Comparison of ENCODE assay signal across 24 cellular contexts in the genomic region with DNA sequence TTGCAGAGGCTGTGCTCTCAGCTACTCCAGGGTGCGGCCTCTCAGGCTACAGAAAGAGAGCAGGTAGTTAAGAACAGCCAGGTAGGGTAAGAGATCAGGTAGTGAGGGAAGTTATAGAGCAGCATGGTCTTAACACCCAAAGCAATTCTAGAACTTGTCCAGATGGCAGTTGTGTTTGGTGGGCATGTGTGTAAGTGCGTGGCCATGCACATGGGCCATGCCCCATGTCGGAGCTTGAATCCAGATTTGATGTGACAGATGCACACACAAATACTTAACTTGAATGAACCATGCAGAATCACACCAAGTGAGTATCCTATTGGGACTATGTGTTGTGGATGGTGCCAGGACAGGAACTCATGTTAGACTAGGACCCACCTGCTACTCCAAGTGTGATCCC.
DNase-seq lines count a peak whose midpoint lies in the region; FAIRE-seq and TF ChIP-seq lines count a peak whose summit lies in the region.
"Had no signal": no experiment of that assay in that cellular context is flagged by ENCODE, and none has a peak within 500 bp of the region (broad histone marks: within the 10 kb centered on the region; RNA-seq: fewer than 3 reads in every experiment).

No MANE protein-coding gene starts in this region.

- no peak for TF ChIP-seq POLR2A in thyroid gland (IDR thresholded peaks at IDR 0.05)

- DNase-seq in activated CD8-positive, alpha-beta memory T cell treated with anti-CD3 and anti-CD28 coated beads for 24 hours: peak; percentile 11
- no peak for DNase-seq in activated CD8-positive, alpha-beta memory T cell treated with anti-CD3 and anti-CD28 coated beads, Interleukin-2, amount 50 U/mL, for 4 hours
- DNase-seq in osteocyte (ENCODE audit: extremely low spot score, unreplicated experiment): peak; percentile 62
- no peak for DNase-seq in urothelium cell line (ENCODE audit: low spot score)
- no peak for DNase-seq in HEK293T (ENCODE audit: extremely low spot score)
- DNase-seq in thyroid gland: no peak
- DNase-seq in HK-2 (ENCODE audit: unreplicated experiment): no peak
- DNase-seq: AML-193; Caco-2; CD4-positive, alpha-beta T cell; DMS153; DMS79; GDM1; GM23248; HCEC 1CT; HFFc6; IMR-90 had no signal

- POLR2A ChIA-PET in HEK293T (lab: Yijun Ruan, JAX): no interaction called here

- H3K27me3 ChIP-seq in thyroid gland: no peaks in the 10 kb centered on the region

- intact Hi-C loops in thyroid gland (cut with DNase I): no loop called here

- peak; percentile 48 for FAIRE-seq in urothelium cell line (lab: Jason Lieb, UNC)
- FAIRE-seq: A549, D721Med, GM12892, GM18507, HTR-8/SVneo had no signal

- no peak overlapping the region for H3K27ac Mint-ChIP-seq in osteocyte (ENCODE audit: unreplicated experiment)
- H3K27ac Mint-ChIP-seq: CD4-positive, alpha-beta T cell; HFFc6 had no signal

- H3K27ac ChIP-seq in thyroid gland: no peak overlapping the region
- H3K27ac ChIP-seq: 22Rv1, A549, C4-2B, GM23248 had no signal

- H3K4me3 ChIP-seq in thyroid gland (replicated peaks in 1 of 3): no peak overlapping the region
- H3K4me3 ChIP-seq: A549, GM23248 had no signal

- no peaks in the 10 kb centered on the region for H3K4me1 Mint-ChIP-seq in osteocyte (ENCODE audit: unreplicated experiment)

- peaks cover 4% of the 10 kb centered on the region for H3K9me3 Mint-ChIP-seq in osteocyte (ENCODE audit: unreplicated experiment)
- H3K9me3 Mint-ChIP-seq: CD4-positive, alpha-beta T cell had no signal

- H3K27me3 Mint-ChIP-seq in osteocyte (ENCODE audit: unreplicated experiment): no peaks in the 10 kb centered on the region

- no peaks in the 10 kb centered on the region for H3K4me1 ChIP-seq in thyroid gland
- H3K4me1 ChIP-seq: A549, Caco-2 had no signal

- WGBS in thyroid gland, 2 donors: 89 to 97% methylated on average over 3 of the region's 3 CpGs

- no peaks in the 10 kb centered on the region for H3K9me3 ChIP-seq in thyroid gland
- H3K9me3 ChIP-seq: A549, Caco-2 had no signal

- H3K36me3 Mint-ChIP-seq in osteocyte (ENCODE audit: unreplicated experiment): no peaks in the 10 kb centered on the region

- no peak for TF ChIP-seq CTCF in osteocyte (IDR thresholded peaks at IDR 0.05)
- no peak for TF ChIP-seq CTCF in thyroid gland (IDR thresholded peaks at IDR 0.05)

- H3K36me3 ChIP-seq in thyroid gland: no peaks in the 10 kb centered on the region

- H3K4me3 Mint-ChIP-seq in osteocyte (ENCODE audit: unreplicated experiment): no peak overlapping the region
- H3K4me3 Mint-ChIP-seq: CD4-positive, alpha-beta T cell; HFFc6 had no signal

- CTCF ChIA-PET in HEK293T (lab: Yijun Ruan, JAX): no interaction called here

TF ChIP-seq in HEK293T, 16 proteins besides CTCF, POLR2A, EP300 and RAD21:
- TF ChIP-seq HDGF (IDR thresholded peaks at IDR 0.05; ENCODE audit: borderline replicate concordance) (no peak), NFRKB (IDR thresholded peaks at IDR 0.05) (no peak), FOXK2 (IDR thresholded peaks at IDR 0.05) (no peak), LEF1 (IDR thresholded peaks at IDR 0.05; ENCODE audit: borderline replicate concordance) (no peak), TARDBP (IDR thresholded peaks at IDR 0.05) (no peak), L3MBTL2 (conservative IDR thresholded peaks at IDR 0.05) (no peak), CTBP1 (IDR thresholded peaks at IDR 0.05; ENCODE audit: borderline replicate concordance) (no peak), ZNF384 (IDR thresholded peaks at IDR 0.05) (no peak), FOXM1 (IDR thresholded peaks at IDR 0.05; ENCODE audit: borderline replicate concordance) (no peak), ARNT (IDR thresholded peaks at IDR 0.05) (no peak), BHLHE40 (IDR thresholded peaks at IDR 0.05; ENCODE audit: borderline replicate concordance) (no peak), SUZ12 (IDR thresholded peaks at IDR 0.05) (no peak), ELF4 (IDR thresholded peaks at IDR 0.05) (no peak)
- TF ChIP-seq, protein P1, sequence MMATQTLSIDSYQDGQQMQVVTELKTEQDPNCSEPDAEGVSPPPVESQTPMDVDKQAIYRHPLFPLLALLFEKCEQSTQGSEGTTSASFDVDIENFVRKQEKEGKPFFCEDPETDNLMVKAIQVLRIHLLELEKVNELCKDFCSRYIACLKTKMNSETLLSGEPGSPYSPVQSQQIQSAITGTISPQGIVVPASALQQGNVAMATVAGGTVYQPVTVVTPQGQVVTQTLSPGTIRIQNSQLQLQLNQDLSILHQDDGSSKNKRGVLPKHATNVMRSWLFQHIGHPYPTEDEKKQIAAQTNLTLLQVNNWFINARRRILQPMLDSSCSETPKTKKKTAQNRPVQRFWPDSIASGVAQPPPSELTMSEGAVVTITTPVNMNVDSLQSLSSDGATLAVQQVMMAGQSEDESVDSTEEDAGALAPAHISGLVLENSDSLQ (IDR thresholded peaks at IDR 0.05): no peak

Comparison
In these comparisons a context has a peak if more than half of its experiments do, and no peak if none do; other contexts are left out.
1. DNase-seq: peak in activated CD8-positive, alpha-beta memory T cell treated with anti-CD3 and anti-CD28 coated beads for 24 hours (single experiment) and osteocyte (single experiment); none in activated CD8-positive, alpha-beta memory T cell treated with anti-CD3 and anti-CD28 coated beads, Interleukin-2, amount 50 U/mL, for 4 hours (single experiment), urothelium cell line (single experiment), HEK293T (single experiment), thyroid gland (0 of 2) and HK-2 (single experiment).